In the genomic region with DNA sequence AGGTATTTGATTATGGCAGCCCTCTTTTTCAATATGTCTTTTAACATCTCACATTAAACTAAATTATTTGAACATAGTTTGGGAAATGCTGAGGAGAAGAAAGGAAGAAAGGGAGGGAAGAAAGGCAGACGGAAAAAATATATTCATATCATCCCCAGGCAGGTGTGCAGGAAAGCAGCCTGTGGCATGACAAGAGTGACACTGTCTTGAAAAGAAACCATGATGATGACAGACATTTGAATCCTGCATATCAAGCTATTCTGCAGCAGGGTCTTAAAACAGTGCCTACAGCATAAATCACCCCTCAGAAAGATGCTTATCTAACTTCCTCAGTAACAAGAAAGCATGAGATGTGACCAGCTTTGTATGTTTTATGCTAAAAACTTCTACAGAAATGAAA, we compare ENCODE assay signal across 21 cellular contexts.
"Had no signal": no experiment of that assay in that cellular context is flagged by ENCODE, and none has a peak within 500 bp of the region (broad histone marks: within the 10 kb centered on the region; RNA-seq: fewer than 3 reads in every experiment).

No MANE protein-coding gene starts in this region.

- H3K27ac ChIP-seq: hepatocyte, neural progenitor cell, parathyroid adenoma, suprapubic skin, thyroid gland, vagina had no signal

- H3K4me2 ChIP-seq: hepatocyte, neural progenitor cell, smooth muscle cell had no signal

- H3K4me1 ChIP-seq: neural progenitor cell, parathyroid adenoma, suprapubic skin, thyroid gland had no signal

- ATAC-seq: left lobe of liver; natural killer cell treated with Interleukin-12 subunit alpha and Interleukin-12 subunit beta and Interleukin-15 and Interleukin-18, amount 100 ng/mL, for 72 hours; sciatic nerve; stimulated activated naive CD8-positive, alpha-beta T cell treated with anti-CD3 and anti-CD28 coated beads, Interleukin-15, amount 100 ng/mL, for 72 hours had no signal

- H3K27me3 ChIP-seq: hepatocyte, neural progenitor cell, suprapubic skin, thyroid gland, vagina had no signal

- DNase-seq: cortex of kidney; effector CD4-positive, alpha-beta T cell; kidney; stimulated activated CD4-positive, alpha-beta T cell treated with anti-CD3 and anti-CD28 coated beads, Interleukin-12 subunit alpha, Interleukin-12 subunit beta, amount 100 ng/mL, for 4 hours; stimulated activated CD4-positive, alpha-beta T cell treated with anti-CD3 and anti-CD28 coated beads, Interleukin-1b, Interleukin-23, amount 100 ng/mL, for 48 hours; stimulated activated CD4-positive, alpha-beta T cell treated with anti-CD3 and anti-CD28 coated beads, Interleukin-4, amount 100 ng/mL, for 1 hour; stimulated activated CD8-positive, alpha-beta memory T cell treated with anti-CD3 and anti-CD28 coated beads, Interleukin-4, amount 100 ng/mL, for 48 hours; stimulated activated naive CD4-positive, alpha-beta T cell; stimulated activated naive CD8-positive, alpha-beta T cell treated with anti-CD3 and anti-CD28 coated beads, Interleukin-15, amount 100 ng/mL, for 72 hours; thyroid gland; trophoblast cell had no signal

- H3K4me3 ChIP-seq: hepatocyte, lung, neural progenitor cell, smooth muscle cell, suprapubic skin, thyroid gland, vagina had no signal

- H3K36me3 ChIP-seq: neural progenitor cell, suprapubic skin, thyroid gland, vagina had no signal

- H3K9ac ChIP-seq: neural progenitor cell, parathyroid adenoma had no signal

- H3K79me2 ChIP-seq: hepatocyte, parathyroid adenoma had no signal

- H2AFZ ChIP-seq: hepatocyte, neural progenitor cell, parathyroid adenoma had no signal

- H3K9me3 ChIP-seq: suprapubic skin, thyroid gland, vagina had no signal
